1 cellular context compared by ENCODE assay signal in genomic region chr18:48408727-48409590, GRCh38.
TF ChIP-seq lines count a peak whose summit lies in the region.

TSS of gene ZBTB7C (minus strand) at chr18:48409383.

TF ChIP-seq in K562, 482 proteins besides CTCF, POLR2A, EP300 and RAD21 (continued from another document):
- no peak for TF ChIP-seq HDAC3 (IDR thresholded peaks at IDR 0.05; ENCODE audit: borderline replicate concordance, partially characterized antibody)
- TF ChIP-seq ESRRA (IDR thresholded peaks at IDR 0.05; ENCODE audit: borderline replicate concordance, low read depth) = no peak
